12 cellular contexts compared by ENCODE assay signal in the genomic region with DNA sequence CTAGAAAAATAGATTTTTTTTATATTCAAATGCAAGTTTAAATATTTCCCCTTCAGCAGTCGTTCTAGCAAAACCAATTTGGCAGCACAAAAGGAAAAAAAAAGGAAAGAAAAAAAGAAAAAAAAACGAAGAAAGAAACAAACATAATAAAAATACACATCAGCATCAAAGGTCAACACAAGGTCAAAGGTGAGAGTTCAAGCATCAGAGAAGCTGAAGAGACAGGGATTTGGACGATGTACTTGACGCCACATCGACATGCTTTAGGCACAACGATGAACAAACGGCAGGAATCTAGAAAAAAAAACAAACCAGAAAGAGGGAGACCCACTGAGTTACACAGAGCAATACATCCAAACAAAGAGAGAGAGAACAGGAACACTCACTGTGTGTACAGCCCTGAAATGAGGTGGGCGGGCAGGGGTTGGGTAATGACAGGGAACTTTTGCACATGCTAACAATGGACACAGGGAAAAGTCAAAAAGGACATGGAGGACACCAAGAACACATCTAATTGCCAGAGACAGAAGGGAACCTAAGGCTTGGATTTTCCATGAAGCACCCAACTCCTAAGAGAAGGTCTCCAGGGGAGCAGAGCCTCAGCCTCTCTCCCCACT. TPM values are rescaled to one million over a fixed set of nuclear protein-coding genes. Genes with fewer than 3 reads are reported as not detected.
DNase-seq lines count a peak whose midpoint lies in the region; ATAC-seq and TF ChIP-seq lines count a peak whose summit lies in the region.
"Had no signal": no experiment of that assay in that cellular context is flagged by ENCODE, and none has a peak within 500 bp of the region (broad histone marks: within the 10 kb centered on the region; RNA-seq: fewer than 3 reads in every experiment).

No MANE protein-coding gene starts in this region.

- H3K27ac ChIP-seq in breast epithelium (peak overlapping the region; percentile 48 to 68), mammary epithelial cell (ENCODE audit: insufficient read depth, low read depth, low read length) (no peak overlapping the region), angular gyrus (ENCODE audit: low read depth, low read length) (peak overlapping the region; percentile 64), tibial artery (peak overlapping the region; percentile 19 to 44)
- H3K27ac ChIP-seq: epithelial cell of prostate had no signal

- H4K20me1 ChIP-seq in mammary epithelial cell (ENCODE audit: insufficient read depth, low read length): peaks cover 2% of the 10 kb centered on the region

- H3K9me3 Mint-ChIP-seq in memory B cell: no peaks in the 10 kb centered on the region
- no peaks in the 10 kb centered on the region for H3K9me3 Mint-ChIP-seq in T-helper 2 cell treated with Interferon-gamma antibody and Interleukin-4, amounts not matched to agents 5 μg/mL and 100 μg/mL, for 36 hours
- H3K9me3 Mint-ChIP-seq: CD14-positive monocyte had no signal

- peak overlapping the region; percentile 85 for H3K27ac Mint-ChIP-seq in memory B cell
- no peak overlapping the region for H3K27ac Mint-ChIP-seq in T-helper 2 cell treated with Interferon-gamma antibody and Interleukin-4, amounts not matched to agents 5 μg/mL and 100 μg/mL, for 36 hours

- H3K36me3 ChIP-seq in breast epithelium (peaks cover 6% of the 10 kb centered on the region), mammary epithelial cell (ENCODE audit: insufficient read depth, low read length) (peaks cover 32% of the 10 kb centered on the region), tibial artery (peaks cover 32 to 54% (median 41%) of the 10 kb centered on the region in 3 donors)

- no peak overlapping the region for H3K4me2 ChIP-seq in mammary epithelial cell (ENCODE audit: insufficient read depth, low read depth, low read length)

- WGBS in mammary epithelial cell (ENCODE audit: low coverage, missing lambda C conversion rate): 76% methylated on average over 7 of the region's 8 CpGs

- H3K79me2 ChIP-seq in mammary epithelial cell (ENCODE audit: insufficient read depth, low read length): peaks cover 70% of the 10 kb centered on the region

- peaks cover 35% of the 10 kb centered on the region for H3K36me3 Mint-ChIP-seq in memory B cell
- H3K36me3 Mint-ChIP-seq in T-helper 2 cell treated with Interferon-gamma antibody and Interleukin-4, amounts not matched to agents 5 μg/mL and 100 μg/mL, for 36 hours (ENCODE audit: low read depth): peaks cover 47% of the 10 kb centered on the region

- H3K9me3 ChIP-seq in breast epithelium (no peaks in the 10 kb centered on the region), mammary epithelial cell (replicated peaks; ENCODE audit: insufficient read depth, low read length) (no peaks in the 10 kb centered on the region), tibial artery (no peaks in the 10 kb centered on the region)

- CTCF ChIA-PET in mammary epithelial cell (lab: Charles Lee; ENCODE audit: low non-redundant PET): no interaction called here

- H2AFZ ChIP-seq in mammary epithelial cell (ENCODE audit: low read depth, low read length): no peak overlapping the region

- dilution Hi-C loops in mammary epithelial cell (cut with HindIII; ENCODE audit: low sequenced_read_pairs): no loop called here

- no peak overlapping the region for H3K9ac ChIP-seq in mammary epithelial cell (ENCODE audit: insufficient read depth, low read length)

- H3K27me3 ChIP-seq in breast epithelium (no peaks in the 10 kb centered on the region), mammary epithelial cell (ENCODE audit: insufficient read depth, low read length) (no peaks in the 10 kb centered on the region), tibial artery (no peaks in the 10 kb centered on the region)

- DNase-seq in breast epithelium (ENCODE audit: low spot score in 2 of 2) (no peak), mammary epithelial cell (no peak), memory B cell (ENCODE audit: low spot score in 2 of 2) (no peak), tibial artery (peak in 1 of 2 donors; percentile 34), MV-4-11 (lab: John Stamatoyannopoulos, UW) (no peak)
- no peak for DNase-seq in T-helper 2 cell treated with Interferon-gamma antibody and Interleukin-4, amounts not matched to agents 5 μg/mL and 100 μg/mL, for 36 hours (ENCODE audit: low spot score)
- DNase-seq: activated gamma-delta T cell treated with Interleukin-2 at 50 U/mL for 16 hours, NCI-H446 treated with DMSO at 0.1 percent for 48 hours had no signal

- H3K4me1 ChIP-seq in breast epithelium (peaks cover 0 to 14% of the 10 kb centered on the region in 2 donors), mammary epithelial cell (ENCODE audit: insufficient read depth, low read length) (no peaks in the 10 kb centered on the region), tibial artery (peaks cover 0 to 54% (median 19%) of the 10 kb centered on the region in 4 donors)

- ATAC-seq in memory B cell (ENCODE audit: low read depth) (no peak), HG03135 (IDR thresholded peaks at IDR 0.05; ENCODE audit: unreplicated experiment) (no peak)

- peaks cover 8% of the 10 kb centered on the region for H3K4me1 Mint-ChIP-seq in memory B cell
- peaks cover 4% of the 10 kb centered on the region for H3K4me1 Mint-ChIP-seq in T-helper 2 cell treated with Interferon-gamma antibody and Interleukin-4, amounts not matched to agents 5 μg/mL and 100 μg/mL, for 36 hours (ENCODE audit: low read depth)
- H3K4me1 Mint-ChIP-seq: CD14-positive monocyte had no signal

- in situ Hi-C loops in mammary epithelial cell (cut with MboI; ENCODE audit: low sequenced_read_pairs in 2 of 2): no loop called here

- no TSS peak for BruUV-seq in mammary epithelial cell (replicated peaks; lab: Mats Ljungman, UMichigan)

- H3K27me3 Mint-ChIP-seq in memory B cell: no peaks in the 10 kb centered on the region
- no peaks in the 10 kb centered on the region for H3K27me3 Mint-ChIP-seq in T-helper 2 cell treated with Interferon-gamma antibody and Interleukin-4, amounts not matched to agents 5 μg/mL and 100 μg/mL, for 36 hours (ENCODE audit: low read depth)

- TF ChIP-seq POLR2A in breast epithelium (IDR thresholded peaks at IDR 0.05): no peak

- intact Hi-C loops in breast epithelium (cut with DNase I; ENCODE audit: low total_unique reads): no loop called here
- intact Hi-C loops in mammary epithelial cell (cut with micrococcal nuclease): no loop called here
- intact Hi-C loops in tibial artery (cut with DNase I; ENCODE audit: low total_unique reads): no loop called here

- no peak overlapping the region for H3K4me3 Mint-ChIP-seq in memory B cell
- H3K4me3 Mint-ChIP-seq in T-helper 2 cell treated with Interferon-gamma antibody and Interleukin-4, amounts not matched to agents 5 μg/mL and 100 μg/mL, for 36 hours: no peak overlapping the region
- H3K4me3 Mint-ChIP-seq: CD14-positive monocyte had no signal

- H3K4me3 ChIP-seq in breast epithelium: no peak overlapping the region
- H3K4me3 ChIP-seq in mammary epithelial cell (replicated peaks in 1 of 3; ENCODE audit: insufficient read depth in 1 of 3, low read depth in 2 of 3, low read length in 3 of 3): no peak overlapping the region
- H3K4me3 ChIP-seq in tibial artery: no peak overlapping the region

- no peak for TF ChIP-seq CTCF in breast epithelium (IDR thresholded peaks at IDR 0.05)
- TF ChIP-seq CTCF in mammary epithelial cell (conservative IDR thresholded peaks at IDR 0.05 in 1 of 2, IDR thresholded peaks at IDR 0.05 in 1 of 2; ENCODE audit: extremely low read depth in 1 of 2, insufficient read depth in 1 of 2, low read depth in 1 of 2, low read length in 2 of 2): no peak
- no peak for TF ChIP-seq CTCF in tibial artery (IDR thresholded peaks at IDR 0.05)

RNA-seq across cellular contexts. Expression of gene RAPSN, which starts 19.8 kb away (rescaled TPM):
- total RNA-seq in breast epithelium (under 1 TPM in 1 of 3 donors, not detected in 2; 0.64 TPM), mammary epithelial cell (under 1 TPM; 0.17 to 0.99 TPM)
- polyA plus RNA-seq in mammary epithelial cell: 0.05 TPM
- polyA minus RNA-seq in mammary epithelial cell: not detected
- polyA plus RNA-seq: CD14-positive monocyte had no signal

RNA-seq across cellular contexts. Expression of gene PSMC3, which starts 42.5 kb away (rescaled TPM):
- total RNA-seq in breast epithelium: 100 to 1,000 TPM in 2 of 3 donors, 10 to 100 TPM in 1; 98.5 to 168 (median 144) TPM
- total RNA-seq in mammary epithelial cell: 100 to 1,000 TPM in 1 of 2 donors, 10 to 100 TPM in 1; 72.7 to 142 TPM
- 168 TPM for polyA plus RNA-seq in mammary epithelial cell
- 202 TPM for polyA minus RNA-seq in mammary epithelial cell
